8 cellular contexts compared by ENCODE assay signal in the genomic region with DNA sequence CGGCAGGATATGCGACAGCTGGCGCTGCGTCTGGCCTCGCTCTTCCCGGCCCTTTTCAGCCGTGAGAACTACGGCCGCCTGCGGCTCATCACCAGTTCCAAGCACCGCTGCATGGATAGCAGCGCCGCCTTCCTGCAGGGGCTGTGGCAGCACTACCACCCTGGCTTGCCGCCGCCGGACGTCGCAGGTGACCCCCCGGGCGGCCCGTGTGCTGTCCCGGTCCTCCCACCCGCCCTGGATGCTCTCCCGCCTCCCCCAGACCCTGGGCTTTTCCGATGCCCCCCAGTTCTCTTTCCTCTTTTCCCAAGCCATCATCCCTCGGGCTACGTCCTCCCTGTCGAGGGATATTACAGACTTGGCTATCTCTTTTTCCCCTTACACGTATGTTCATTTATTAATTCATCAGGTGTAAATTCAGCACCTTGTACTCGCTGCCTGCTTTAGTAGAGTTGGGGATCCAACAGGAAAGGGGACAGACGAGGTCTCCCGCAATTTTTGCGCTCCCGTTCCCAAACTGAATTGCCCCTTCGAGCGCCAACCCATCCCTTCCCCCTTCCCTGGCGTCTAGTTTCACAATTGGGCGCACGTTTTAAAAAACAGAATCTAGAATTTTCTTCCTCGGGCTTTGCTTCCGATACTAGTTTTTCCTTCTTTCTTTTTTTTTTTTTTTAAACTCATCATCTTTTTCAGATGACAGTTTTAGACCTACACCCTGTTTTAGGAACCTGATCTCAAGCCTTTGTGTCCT. TPM values are rescaled to one million over a fixed set of nuclear protein-coding genes. Genes with fewer than 3 reads are reported as not detected.
DNase-seq lines count a peak whose midpoint lies in the region; ATAC-seq, FAIRE-seq and TF ChIP-seq lines count a peak whose summit lies in the region.

No MANE protein-coding gene starts in this region.

- no peaks in the 10 kb centered on the region for H3K36me3 ChIP-seq in small intestine (ENCODE audit: control insufficient read depth in 2 of 2, insufficient read depth in 2 of 2, low read length in 2 of 2)

- peak overlapping the region; percentile 41 for H3K27ac Mint-ChIP-seq in MCF 10A (ENCODE audit: low read depth, unreplicated experiment)

- H3K9me3 ChIP-seq in small intestine (ENCODE audit: control insufficient read depth, low read depth): no peaks in the 10 kb centered on the region

- 0 to 2% (median 1%) methylated on average over 24 to 41 of the region's 41 CpGs for WGBS in small intestine, 3 donors

- no peaks in the 10 kb centered on the region for H3K27me3 Mint-ChIP-seq in MCF 10A (ENCODE audit: insufficient read depth, unreplicated experiment)

- no peaks in the 10 kb centered on the region for H3K9me3 Mint-ChIP-seq in MCF 10A (ENCODE audit: unreplicated experiment)

- H3K27ac ChIP-seq in small intestine (ENCODE audit: low read depth in 1 of 2, low read length in 1 of 2): peak overlapping the region; percentile 56 to 90

- intact Hi-C loops in MCF 10A (cut with micrococcal nuclease): no loop called here

- no peak for DNase-seq in GM12864 (ENCODE audit: low read depth)
- peak; percentile 20 for DNase-seq in KG1 (lab: John Stamatoyannopoulos, UW)
- DNase-seq in T-helper 22 cell (ENCODE audit: low read depth): peak; percentile 1
- DNase-seq in MCF 10A (ENCODE audit: unreplicated experiment): peak; percentile 62
- DNase-seq in iPS-NIHi7 (ENCODE audit: extremely low spot score): peak; percentile 84
- DNase-seq in small intestine: peak; percentile 66
- DNase-seq in effector CD8-positive, alpha-beta T cell (lab: John Stamatoyannopoulos, UW): no peak

- peak; percentile 69 for ATAC-seq in GM21825 (IDR thresholded peaks at IDR 0.05; ENCODE audit: unreplicated experiment)

- H3K4me1 Mint-ChIP-seq in MCF 10A (ENCODE audit: insufficient read depth, unreplicated experiment): peaks cover 19% of the 10 kb centered on the region

- TF ChIP-seq CTCF in GM12864 (IDR thresholded peaks at IDR 0.05; ENCODE audit: low read depth, low read length, missing control alignments): peak; percentile 63
- TF ChIP-seq CTCF in MCF 10A (IDR thresholded peaks at IDR 0.05; ENCODE audit: unreplicated experiment): peak; percentile 62

- H3K36me3 Mint-ChIP-seq in MCF 10A (ENCODE audit: insufficient read depth, unreplicated experiment): peaks cover 10% of the 10 kb centered on the region

- H3K4me3 Mint-ChIP-seq in MCF 10A (ENCODE audit: unreplicated experiment): peak overlapping the region; percentile 89

- H3K4me3 ChIP-seq in GM12864 (ENCODE audit: low read depth, low read length) (peak overlapping the region; percentile 75), small intestine (ENCODE audit: low read depth in 1 of 2, low read length in 2 of 2) (peak overlapping the region; percentile 87 to 90)

- no TSS peak for BruUV-seq in MCF 10A (replicated peaks; lab: Mats Ljungman, UMichigan)

- no peak for FAIRE-seq in small intestine (lab: Jason Lieb, UNC)

- peaks cover 0 to 3% of the 10 kb centered on the region in 2 donors for H3K4me1 ChIP-seq in small intestine (ENCODE audit: control insufficient read depth in 2 of 2, insufficient read depth in 1 of 2, low read depth in 1 of 2, low read length in 1 of 2)

- POLR2A ChIA-PET in MCF 10A (lab: Yijun Ruan, JAX): interaction anchor here (0.6 to 1.5 kb wide), 7 partner anchors 8 to 748 kb away, joined by 3 to 5 read pairs (median 4); no protein-coding TSS in a partner anchor

- CTCF ChIA-PET in MCF 10A (lab: Yijun Ruan, JAX): interaction anchor here (0.6 to 1.7 kb wide), 4 partner anchors 8 to 246 kb away, joined by 3 to 9 read pairs (median 4); no protein-coding TSS in a partner anchor

- H3K27me3 ChIP-seq in small intestine (ENCODE audit: control insufficient read depth in 2 of 2, insufficient read depth in 2 of 2, low read length in 2 of 2): no peaks in the 10 kb centered on the region

RNA-seq across cellular contexts. Expression of gene MINPP1, which starts 0.8 kb away (rescaled TPM):
- total RNA-seq in MCF 10A (2022): 12.3 and 14.9 TPM in 2 replicates
- polyA plus RNA-seq in small intestine: 10 to 100 TPM; 11.2 to 27.6 (median 15.1) TPM

Comparison
In these comparisons a context has a peak if more than half of its experiments do, and no peak if none do; other contexts are left out.
1. DNase-seq: peak in KG1 (single experiment), T-helper 22 cell (single experiment), MCF 10A (single experiment), iPS-NIHi7 (single experiment) and small intestine (single experiment); none in GM12864 (single experiment) and effector CD8-positive, alpha-beta T cell (single experiment).